ENCODE assay signal across 8 cellular contexts in genomic region chr17:41695954-41696720, GRCh38. TPM values are rescaled to one million over a fixed set of nuclear protein-coding genes. Genes with fewer than 3 reads are reported as not detected.
DNase-seq lines count a peak whose midpoint lies in the region; ATAC-seq and TF ChIP-seq lines count a peak whose summit lies in the region.

No MANE protein-coding gene starts in this region.

- intact Hi-C loops in lower lobe of right lung (cut with DNase I) = no loop called here

- peaks cover 45% of the 10 kb centered on the region for H3K36me3 ChIP-seq in lower lobe of right lung

- H3K27ac ChIP-seq in lower lobe of right lung = no peak overlapping the region

- no peaks in the 10 kb centered on the region for H3K27me3 ChIP-seq in lower lobe of right lung (ENCODE audit: low read depth)

- peak; percentile 81 for TF ChIP-seq CTCF in lower lobe of right lung (IDR thresholded peaks at IDR 0.05)

- no peaks in the 10 kb centered on the region for H3K9me3 ChIP-seq in lower lobe of right lung

- TF ChIP-seq POLR2A in GM18951 (IDR thresholded peaks at IDR 0.05; ENCODE audit: extremely low read depth, insufficient read depth, insufficient read length) = peak; percentile 20

- H3K4me3 ChIP-seq in lower lobe of right lung = no peak overlapping the region

- peak; percentile 40 to 53 for ATAC-seq in activated CD4-positive, CD25-positive, alpha-beta regulatory T cell treated with anti-CD3 and anti-CD28 coated beads, Interleukin-2, amount 50 U/mL, for 24 hours
- peak; percentile 63 to 72 for ATAC-seq in lower lobe of right lung
- no peak for ATAC-seq in HG03457 (IDR thresholded peaks at IDR 0.05; ENCODE audit: unreplicated experiment)

- in situ Hi-C loops in GM18951 (cut with MboI; ENCODE audit: low sequenced_read_pairs, unreplicated experiment) = no loop called here

- DNase-seq in A172 (ENCODE audit: low spot score) (peak; percentile 71), NCI-H345 treated with DMSO at 0.1 percent for 48 hours (lab: John Stamatoyannopoulos, UW; ENCODE audit: unreplicated experiment) (peak; percentile 11), cerebellar cortex (ENCODE audit: low spot score) (peak; percentile 92), lower lobe of right lung (no peak)
- DNase-seq in stimulated activated CD8-positive, alpha-beta memory T cell treated with anti-CD3 and anti-CD28 coated beads, Interleukin-15, amount 100 ng/mL, for 48 hours (ENCODE audit: low read depth in 2 of 2) = peak; percentile 37 to 56

- H3K4me1 ChIP-seq in lower lobe of right lung = peaks cover 38% of the 10 kb centered on the region

RNA-seq across cellular contexts. Expression of gene EIF1, which starts 7.5 kb away (rescaled TPM):
- 58.0 and 74.2 TPM in 2 replicates for total RNA-seq in A172 (2014; rRNA removed; shearing (Covaris generic))
- 943 TPM for total RNA-seq in lower lobe of right lung

RNA-seq across cellular contexts. Expression of gene GAST, which starts 16.0 kb away (rescaled TPM):
- not detected in 2 replicates for total RNA-seq in A172 (2014; rRNA removed; shearing (Covaris generic))
- total RNA-seq in lower lobe of right lung = not detected

RNA-seq across cellular contexts. Expression of gene HAP1, which starts 38.3 kb away (rescaled TPM):
- 0.14 and 0.43 TPM in 2 replicates for total RNA-seq in A172 (2014; rRNA removed; shearing (Covaris generic))
- 0.62 TPM for total RNA-seq in lower lobe of right lung

Comparison
In these comparisons a context has a peak if more than half of its experiments do, and no peak if none do; other contexts are left out.
1. RNA of gene EIF1, which starts 7.5 kb away (total RNA-seq): 943 TPM in lower lobe of right lung (single experiment); 58.0 to 74.2 TPM in A172; every median in the first group is over 10 times any median in the second.